ENCODE assay signal across 11 cellular contexts in the genomic region with DNA sequence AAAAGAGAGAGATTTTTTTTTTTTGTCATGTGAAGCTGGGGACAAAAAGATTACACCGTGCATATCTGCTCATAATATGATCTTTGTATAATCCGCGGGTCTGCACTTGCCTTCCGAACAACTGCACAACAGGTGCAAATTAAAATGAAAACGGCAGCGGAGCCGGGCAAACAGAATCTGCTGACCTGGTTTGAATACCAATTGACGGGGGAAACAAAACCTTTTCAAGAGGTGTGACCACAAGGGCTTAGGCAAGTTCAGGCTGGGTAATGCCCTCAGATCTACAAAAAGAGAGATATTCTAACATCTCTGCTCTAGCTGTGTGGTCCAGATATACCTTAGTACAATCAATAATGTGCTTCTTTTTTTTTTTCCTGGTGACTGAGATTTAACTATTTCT.
DNase-seq lines count a peak whose midpoint lies in the region; ATAC-seq and TF ChIP-seq lines count a peak whose summit lies in the region.
"Had no signal": no experiment of that assay in that cellular context is flagged by ENCODE, and none has a peak within 500 bp of the region (broad histone marks: within the 10 kb centered on the region; RNA-seq: fewer than 3 reads in every experiment).

No MANE protein-coding gene starts in this region.

- no peaks in the 10 kb centered on the region for H3K9me3 ChIP-seq in A673 (ENCODE audit: low read depth, low read length, poor library complexity, severe bottlenecking)
- H3K9me3 ChIP-seq in colonic mucosa, result no peaks in the 10 kb centered on the region

- H3K4me3 ChIP-seq in A673 (ENCODE audit: low read depth, low read length, poor library complexity, severe bottlenecking) (no peak overlapping the region), colonic mucosa (no peak overlapping the region)

- CTCF ChIA-PET in A673 (lab: Charles Lee), result no interaction called here
- CTCF ChIA-PET in activated CD8-positive, alpha-beta T cell treated with anti-CD3 and anti-CD28 coated beads for 36 hours (lab: Charles Lee), result interaction anchor here (0.7 to 1.0 kb wide), 2 partner anchors 17 to 18 kb away, joined by 3 to 4 read pairs; no protein-coding TSS in a partner anchor

- no peak overlapping the region for H3K27ac Mint-ChIP-seq in natural killer cell treated with Interleukin-12 subunit alpha and Interleukin-12 subunit beta and Interleukin-15 and Interleukin-18, amount 100 ng/mL, for 72 hours
- no peak overlapping the region for H3K27ac Mint-ChIP-seq in activated CD8-positive, alpha-beta T cell treated with anti-CD3 and anti-CD28 coated beads for 36 hours
- H3K27ac Mint-ChIP-seq: activated B cell treated with CpG ODN at 0.5 μM for 24 hours had no signal

- DNase-seq in A673 (ENCODE audit: low spot score) (no peak), NCI-H1092 (lab: John Stamatoyannopoulos, UW) (peak; percentile 23), colonic mucosa (no peak), A172 (ENCODE audit: low spot score) (no peak), NCI-H2029 treated with DMSO at 0.1 percent for 48 hours (lab: John Stamatoyannopoulos, UW) (no peak), DMS53 treated with DMSO at 0.1 percent for 48 hours (lab: John Stamatoyannopoulos, UW; ENCODE audit: unreplicated experiment) (no peak)
- DNase-seq in natural killer cell treated with Interleukin-12 subunit alpha and Interleukin-12 subunit beta and Interleukin-15 and Interleukin-18, amount 100 ng/mL, for 72 hours (ENCODE audit: low spot score), result no peak
- no peak for DNase-seq in activated CD8-positive, alpha-beta T cell treated with anti-CD3 and anti-CD28 coated beads for 36 hours
- DNase-seq: activated B cell treated with CpG ODN at 0.5 μM for 24 hours, AML-193, hippocampal formation had no signal

- peaks cover 30% of the 10 kb centered on the region for H3K4me1 ChIP-seq in A673 (ENCODE audit: insufficient read depth, low read length, poor library complexity, severe bottlenecking)
- no peaks in the 10 kb centered on the region for H3K4me1 ChIP-seq in colonic mucosa

- BruUV-seq in A673 (replicated peaks; lab: Mats Ljungman, UMichigan), result no TSS peak

- POLR2A ChIA-PET in A673 (lab: Charles Lee; ENCODE audit: low non-redundant PET), result interaction anchor here (0.7 kb wide), 1 partner anchor 18 kb away, joined by 3 read pairs; no protein-coding TSS in a partner anchor
- POLR2A ChIA-PET in activated CD8-positive, alpha-beta T cell treated with anti-CD3 and anti-CD28 coated beads for 36 hours (lab: Charles Lee), result interaction anchor here (0.6 kb wide), 1 partner anchor 58 kb away, joined by 3 read pairs; no protein-coding TSS in a partner anchor

- intact Hi-C loops in A673 (cut with micrococcal nuclease; ENCODE audit: unreplicated experiment), result no loop called here
- intact Hi-C loops in colonic mucosa (cut with DNase I), result no loop called here
- intact Hi-C loops in activated CD8-positive, alpha-beta T cell treated with anti-CD3 and anti-CD28 coated beads for 36 hours (cut with micrococcal nuclease), result no loop called here

- H3K27me3 Mint-ChIP-seq in natural killer cell treated with Interleukin-12 subunit alpha and Interleukin-12 subunit beta and Interleukin-15 and Interleukin-18, amount 100 ng/mL, for 72 hours, result no peaks in the 10 kb centered on the region
- H3K27me3 Mint-ChIP-seq in activated CD8-positive, alpha-beta T cell treated with anti-CD3 and anti-CD28 coated beads for 36 hours, result no peaks in the 10 kb centered on the region
- H3K27me3 Mint-ChIP-seq: activated B cell treated with CpG ODN at 0.5 μM for 24 hours had no signal

- H3K27me3 ChIP-seq in A673 (replicated peaks; ENCODE audit: insufficient read depth, low read depth, low read length, poor library complexity) (no peaks in the 10 kb centered on the region), colonic mucosa (no peaks in the 10 kb centered on the region)

- H3K4me1 Mint-ChIP-seq in natural killer cell treated with Interleukin-12 subunit alpha and Interleukin-12 subunit beta and Interleukin-15 and Interleukin-18, amount 100 ng/mL, for 72 hours (ENCODE audit: low read depth in 2 of 2), result peaks cover 27 to 36% of the 10 kb centered on the region in 2 donors
- H3K4me1 Mint-ChIP-seq in activated CD8-positive, alpha-beta T cell treated with anti-CD3 and anti-CD28 coated beads for 36 hours (ENCODE audit: low read depth), result peaks cover 5% of the 10 kb centered on the region

- H3K36me3 ChIP-seq in A673 (ENCODE audit: insufficient read depth, low read length, poor library complexity, severe bottlenecking) (peaks cover 40% of the 10 kb centered on the region), colonic mucosa (no peaks in the 10 kb centered on the region)

- H3K9ac ChIP-seq in colonic mucosa (ENCODE audit: low read depth in 2 of 2, low read length in 2 of 2), result peak overlapping the region in 1 of 2 donors; percentile 46

- TF ChIP-seq CTCF in A673 (conservative IDR thresholded peaks at IDR 0.05; ENCODE audit: low read depth, low read length) (no peak), colonic mucosa (IDR thresholded peaks at IDR 0.05) (no peak)
- TF ChIP-seq CTCF in activated CD8-positive, alpha-beta T cell treated with anti-CD3 and anti-CD28 coated beads for 36 hours (IDR thresholded peaks at IDR 0.05), result no peak

- no peaks in the 10 kb centered on the region for H3K9me3 Mint-ChIP-seq in natural killer cell treated with Interleukin-12 subunit alpha and Interleukin-12 subunit beta and Interleukin-15 and Interleukin-18, amount 100 ng/mL, for 72 hours
- H3K9me3 Mint-ChIP-seq in activated CD8-positive, alpha-beta T cell treated with anti-CD3 and anti-CD28 coated beads for 36 hours, result no peaks in the 10 kb centered on the region
- H3K9me3 Mint-ChIP-seq: activated B cell treated with CpG ODN at 0.5 μM for 24 hours had no signal

- H3K36me3 Mint-ChIP-seq in natural killer cell treated with Interleukin-12 subunit alpha and Interleukin-12 subunit beta and Interleukin-15 and Interleukin-18, amount 100 ng/mL, for 72 hours, result peaks cover 22% of the 10 kb centered on the region
- H3K36me3 Mint-ChIP-seq in activated CD8-positive, alpha-beta T cell treated with anti-CD3 and anti-CD28 coated beads for 36 hours (ENCODE audit: low read depth), result peaks cover 11% of the 10 kb centered on the region

- ATAC-seq in natural killer cell treated with Interleukin-12 subunit alpha and Interleukin-12 subunit beta and Interleukin-15 and Interleukin-18, amount 100 ng/mL, for 72 hours, result peak; percentile 63 to 67
- no peak for ATAC-seq in activated CD8-positive, alpha-beta T cell treated with anti-CD3 and anti-CD28 coated beads for 36 hours

- no peak overlapping the region for H3K4me3 Mint-ChIP-seq in natural killer cell treated with Interleukin-12 subunit alpha and Interleukin-12 subunit beta and Interleukin-15 and Interleukin-18, amount 100 ng/mL, for 72 hours
- H3K4me3 Mint-ChIP-seq in activated CD8-positive, alpha-beta T cell treated with anti-CD3 and anti-CD28 coated beads for 36 hours, result no peak overlapping the region

- peak overlapping the region; percentile 22 for H3K27ac ChIP-seq in A673 (ENCODE audit: low read depth, low read length, poor library complexity, severe bottlenecking)
- peak overlapping the region; percentile 25 for H3K27ac ChIP-seq in colonic mucosa
